ENCODE assay signal across 10 cellular contexts in genomic region chr9:684950-685340, GRCh38.
DNase-seq lines count a peak whose midpoint lies in the region.
"Had no signal": no experiment of that assay in that cellular context is flagged by ENCODE, and none has a peak within 500 bp of the region (broad histone marks: within the 10 kb centered on the region; RNA-seq: fewer than 3 reads in every experiment).

No MANE protein-coding gene starts in this region.

- DNase-seq in DMS53 (lab: John Stamatoyannopoulos, UW) = peak; percentile 25
- no peak for DNase-seq in DMS53 treated with DMSO at 0.1 percent for 48 hours (lab: John Stamatoyannopoulos, UW; ENCODE audit: unreplicated experiment)
- no peak for DNase-seq in caudate nucleus (lab: John Stamatoyannopoulos, UW)
- DNase-seq in medulla oblongata (ENCODE audit: extremely low spot score) = peak; percentile 45
- DNase-seq in activated CD4-positive, alpha-beta T cell treated with anti-CD3 and anti-CD28 coated beads, Interleukin-2, amount 50 U/mL, for 1 hour = no peak
- DNase-seq in HK-2 (ENCODE audit: unreplicated experiment) = no peak
- DNase-seq in activated CD4-positive, alpha-beta memory T cell treated with anti-CD3 and anti-CD28 coated beads for 36 hours = no peak
- DNase-seq: activated effector memory CD4-positive, alpha-beta T cell treated with Interleukin-2 at 50 U/mL for 16 hours had no signal

- 13% methylated on average over 4 of the region's 4 CpGs for WGBS in urinary bladder

- no peak overlapping the region for H3K27ac Mint-ChIP-seq in activated CD4-positive, alpha-beta memory T cell treated with anti-CD3 and anti-CD28 coated beads for 36 hours

- intact Hi-C loops in activated CD4-positive, alpha-beta memory T cell treated with anti-CD3 and anti-CD28 coated beads for 36 hours (cut with micrococcal nuclease) = no loop called here

- H3K4me1 ChIP-seq in urinary bladder (ENCODE audit: insufficient read depth) = no peaks in the 10 kb centered on the region

- H3K27ac ChIP-seq in caudate nucleus (ENCODE audit: low read depth, low read length) (peak overlapping the region; percentile 68), urinary bladder (ENCODE audit: low read depth) (peak overlapping the region; percentile 80)
- H3K27ac ChIP-seq: 22Rv1 had no signal

- no peak overlapping the region for H3K4me3 ChIP-seq in urinary bladder (ENCODE audit: low read depth, low read length)

- POLR2A ChIA-PET in activated CD4-positive, alpha-beta memory T cell treated with anti-CD3 and anti-CD28 coated beads for 36 hours (lab: Charles Lee) = no interaction called here

- CTCF ChIA-PET in activated CD4-positive, alpha-beta memory T cell treated with anti-CD3 and anti-CD28 coated beads for 36 hours (lab: Charles Lee) = no interaction called here

- no peaks in the 10 kb centered on the region for H3K27me3 Mint-ChIP-seq in activated CD4-positive, alpha-beta memory T cell treated with anti-CD3 and anti-CD28 coated beads for 36 hours

- no peaks in the 10 kb centered on the region for H3K9me3 Mint-ChIP-seq in activated CD4-positive, alpha-beta memory T cell treated with anti-CD3 and anti-CD28 coated beads for 36 hours

- H3K36me3 Mint-ChIP-seq in activated CD4-positive, alpha-beta memory T cell treated with anti-CD3 and anti-CD28 coated beads for 36 hours = no peaks in the 10 kb centered on the region

- no peaks in the 10 kb centered on the region for H3K36me3 ChIP-seq in urinary bladder (ENCODE audit: insufficient read depth)

- no peaks in the 10 kb centered on the region for H3K4me1 Mint-ChIP-seq in activated CD4-positive, alpha-beta memory T cell treated with anti-CD3 and anti-CD28 coated beads for 36 hours (ENCODE audit: low read depth)

- no peak overlapping the region for H3K4me3 Mint-ChIP-seq in activated CD4-positive, alpha-beta memory T cell treated with anti-CD3 and anti-CD28 coated beads for 36 hours

Comparison
In these comparisons a context has a peak if more than half of its experiments do, and no peak if none do; other contexts are left out.
1. DNase-seq: peak in DMS53 (single experiment) and medulla oblongata (single experiment); none in DMS53 treated with DMSO at 0.1 percent for 48 hours (single experiment), caudate nucleus (0 of 61), activated CD4-positive, alpha-beta T cell treated with anti-CD3 and anti-CD28 coated beads, Interleukin-2, amount 50 U/mL, for 1 hour (single experiment), HK-2 (single experiment) and activated CD4-positive, alpha-beta memory T cell treated with anti-CD3 and anti-CD28 coated beads for 36 hours (single experiment).